8 cellular contexts compared by ENCODE assay signal in the genomic region with DNA sequence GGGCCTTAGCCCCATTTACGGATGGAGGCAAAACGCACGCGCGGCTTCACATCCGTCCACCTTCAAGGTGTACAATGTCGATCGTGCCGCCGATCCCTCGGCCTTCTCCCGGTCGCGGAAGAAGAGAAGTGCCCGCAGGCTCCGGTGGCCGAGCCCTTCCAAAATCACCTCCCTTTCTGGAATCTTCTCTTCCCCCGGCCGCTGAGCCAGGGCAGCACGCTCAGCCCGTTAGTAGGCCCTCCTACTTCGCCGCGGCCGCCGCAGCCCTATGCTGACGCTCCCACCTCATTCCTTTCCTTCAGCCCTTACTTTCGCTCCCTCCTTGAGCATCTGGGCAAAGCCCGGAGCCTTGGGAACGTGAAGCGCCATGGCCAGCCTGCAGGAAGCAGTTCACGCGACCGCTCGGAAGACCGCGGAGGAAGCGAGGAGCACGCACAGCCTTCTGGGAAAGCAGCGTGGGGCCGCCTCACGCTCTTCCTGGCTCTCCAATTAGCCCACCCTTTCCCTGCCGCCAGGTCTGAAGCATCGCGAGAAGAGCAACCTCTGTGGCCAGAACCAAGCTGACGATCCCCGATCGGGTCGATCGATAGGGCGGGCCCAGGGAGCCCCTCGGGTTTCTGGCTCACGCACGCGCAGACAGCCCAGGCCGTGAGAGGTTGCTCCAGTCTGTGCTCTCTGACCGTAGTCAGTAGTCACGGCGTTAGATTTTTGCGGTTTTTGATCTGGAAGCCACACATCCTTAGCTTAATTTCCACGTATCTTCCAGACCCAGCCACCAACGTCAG. TPM values are rescaled to one million over a fixed set of nuclear protein-coding genes. Genes with fewer than 3 reads are reported as not detected.
DNase-seq lines count a peak whose midpoint lies in the region; ATAC-seq, FAIRE-seq and TF ChIP-seq lines count a peak whose summit lies in the region.

TSS of gene CCT8 (minus strand) at position 427 of the 785 bp plus-strand sequence. CDS start at position 369, 58 bp downstream.

- H3K4ac ChIP-seq in trophoblast cell (ENCODE audit: low read depth, low read length): peak within 1 kb of the TSS; percentile 84

- H3K4me3 ChIP-seq in adrenal gland (peak within 1 kb of the TSS; percentile 46 to 97 (median 82)), trophoblast cell (ENCODE audit: low read depth, low read length) (peak within 1 kb of the TSS; percentile 97), transverse colon (peak within 1 kb of the TSS; percentile 48 to 92 (median 90))

- peaks cover 15% of the 10 kb centered on the region for H3K79me2 ChIP-seq in trophoblast cell (ENCODE audit: control insufficient read depth, insufficient read depth, low read length, poor library complexity)

- peak within 1 kb of the TSS; percentile 39 for H2BK120ac ChIP-seq in trophoblast cell (ENCODE audit: insufficient read depth, low read length, poor library complexity)

- H3K4me2 ChIP-seq in trophoblast cell (ENCODE audit: low read length): peak within 1 kb of the TSS; percentile 84

- TF ChIP-seq CTCF in adrenal gland (IDR thresholded peaks at IDR 0.05) (no peak), transverse colon (IDR thresholded peaks at IDR 0.05) (no peak)

- H2AFZ ChIP-seq in trophoblast cell (ENCODE audit: insufficient read depth, low read length, poor library complexity): peak within 1 kb of the TSS; percentile 92

- H4K8ac ChIP-seq in trophoblast cell (ENCODE audit: low read depth, low read length): peak within 1 kb of the TSS; percentile 97

- intact Hi-C loops in adrenal gland (cut with DNase I): no loop called here
- intact Hi-C loops in cardiac septum (cut with DNase I): loop anchor here (2.0 to 5.0 kb wide), 2 partner anchors 51 to 71 kb away; partner anchors contain the start of gene USP16
- intact Hi-C loops in transverse colon (cut with DNase I; ENCODE audit: low total_unique reads): no loop called here

- H3K9me3 ChIP-seq in adrenal gland (replicated peaks in 1 of 3) (no peaks in the 10 kb centered on the region), trophoblast cell (ENCODE audit: insufficient read depth, low read depth, low read length) (no peaks in the 10 kb centered on the region), transverse colon (no peaks in the 10 kb centered on the region)

- no peak within 1 kb of the TSS for H3K23ac ChIP-seq in trophoblast cell (ENCODE audit: low read length)

- FAIRE-seq in GM12892 (lab: Jason Lieb, UNC): peak; percentile 95

- H3K27ac ChIP-seq in adrenal gland: peak within 1 kb of the TSS; percentile 76 to 97 (median 94)
- H3K27ac ChIP-seq in trophoblast cell (ENCODE audit: low read depth, low read length): peak within 1 kb of the TSS; percentile 67
- H3K27ac ChIP-seq in transverse colon: peak within 1 kb of the TSS; percentile 88 to 95 (median 92)

- peak within 1 kb of the TSS; percentile 60 for H2BK5ac ChIP-seq in trophoblast cell (ENCODE audit: low read depth, low read length, poor library complexity)

- H2BK12ac ChIP-seq in trophoblast cell (ENCODE audit: low read length): no peak within 1 kb of the TSS

- H3K9ac ChIP-seq in trophoblast cell (ENCODE audit: low read length): peak within 1 kb of the TSS; percentile 96

- in situ Hi-C loops in transverse colon (cut with MboI; ENCODE audit: low pct_ligation_motif_present in 1 of 4, low pct_unique_long_range_greater_than_20kb in 1 of 4, low sequenced_read_pairs in 3 of 4): no loop called here

- peak within 1 kb of the TSS; percentile 84 for H4K91ac ChIP-seq in trophoblast cell (ENCODE audit: low read depth, low read length)

- no peaks in the 10 kb centered on the region for H3K27me3 ChIP-seq in adrenal gland
- no peaks in the 10 kb centered on the region for H3K27me3 ChIP-seq in trophoblast cell (ENCODE audit: insufficient read depth, low read length)
- no peaks in the 10 kb centered on the region for H3K27me3 ChIP-seq in transverse colon

- peak; percentile 72 for DNase-seq in GM12892 (ENCODE audit: insufficient read length)
- DNase-seq in NCI-H146 (lab: John Stamatoyannopoulos, UW): peak; percentile 96
- DNase-seq in T-helper 1 cell: peak; percentile 98 to 99 (median 98)
- peak; percentile 99 to 100 (median 99) for DNase-seq in adrenal gland
- DNase-seq in cardiac septum (ENCODE audit: low spot score): peak; percentile 99
- peak; percentile 100 for DNase-seq in trophoblast cell
- DNase-seq in transverse colon: peak; percentile 99

- H4K12ac ChIP-seq in trophoblast cell (ENCODE audit: low read depth, low read length): peak within 1 kb of the TSS; percentile 95

- H3K4me1 ChIP-seq in adrenal gland (replicated peaks in 1 of 2): peaks cover 18 to 39% of the 10 kb centered on the region in 2 donors
- peaks cover 0 to 2% of the 10 kb centered on the region in 2 experiments for H3K4me1 ChIP-seq in trophoblast cell (ENCODE audit: control insufficient read depth in 1 of 2, insufficient read depth in 2 of 2, low read length in 2 of 2)
- H3K4me1 ChIP-seq in transverse colon: peaks cover 18 to 39% (median 24%) of the 10 kb centered on the region in 4 donors

- peaks cover 0 to 14% of the 10 kb centered on the region in 2 donors for H3K36me3 ChIP-seq in adrenal gland (replicated peaks in 1 of 2)
- peaks cover 2 to 4% of the 10 kb centered on the region in 2 experiments for H3K36me3 ChIP-seq in trophoblast cell (ENCODE audit: control insufficient read depth in 1 of 2, insufficient read depth in 2 of 2, low read length in 2 of 2)
- peaks cover 0 to 13% (median 6%) of the 10 kb centered on the region in 4 donors for H3K36me3 ChIP-seq in transverse colon

- peak within 1 kb of the TSS; percentile 1 for H2AK5ac ChIP-seq in trophoblast cell (ENCODE audit: low read length)

- peak; percentile 99 for TF ChIP-seq POLR2A in GM12892 (IDR thresholded peaks at IDR 0.05; ENCODE audit: low read depth, low read length)
- TF ChIP-seq POLR2A in adrenal gland (IDR thresholded peaks at IDR 0.05): peak; percentile 62 to 92
- peak; percentile 87 for TF ChIP-seq POLR2A in transverse colon (IDR thresholded peaks at IDR 0.05)

- peaks cover 8% of the 10 kb centered on the region for H3K79me1 ChIP-seq in trophoblast cell (ENCODE audit: low read length)

- 0 to 1% (median 0%) methylated on average over 37 to 62 of the region's 62 CpGs for WGBS in adrenal gland, 4 donors
- WGBS in trophoblast cell (ENCODE audit: extremely low coverage, insufficient coverage, insufficient read length): no CpG with 5 or more reads among the region's 62 CpGs
- WGBS in transverse colon (ENCODE audit: low coverage in 1 of 2), 2 donors: 1% methylated on average over 54 of the region's 62 CpGs; no CpG with 5 or more reads in 1 of the 2 donors

- peak within 1 kb of the TSS; percentile 84 for H3K18ac ChIP-seq in trophoblast cell (ENCODE audit: low read length)

- no peak for TF ChIP-seq EP300 in transverse colon (IDR thresholded peaks at IDR 0.05; ENCODE audit: low read depth)

- peak; percentile 89 for ATAC-seq in HG02852 (IDR thresholded peaks at IDR 0.05; ENCODE audit: unreplicated experiment)

- peak within 1 kb of the TSS; percentile 87 for H3K14ac ChIP-seq in trophoblast cell (ENCODE audit: low read length)

RNA-seq across cellular contexts. Expression of gene CCT8, which starts in this region (rescaled TPM):
- 373 TPM for polyA plus RNA-seq in GM12892 (2012; ENCODE audit: missing spikeins)
- total RNA-seq in adrenal gland (100 to 1,000 TPM; 136 to 225 (median 154) TPM), cardiac septum (116 TPM), transverse colon (100 to 1,000 TPM in 1 of 4 donors, 10 to 100 TPM in 3; 44.1 to 106 (median 63.4) TPM)
- 100 to 1,000 TPM; 108 to 382 (median 210) TPM for polyA plus RNA-seq in adrenal gland
- 204 and 209 TPM in 2 replicates for polyA plus RNA-seq in trophoblast cell (2013)

Comparison
In these comparisons a context has a peak if more than half of its experiments do, and no peak if none do; other contexts are left out.
1. Peak in every context shown above with its lines: DNase-seq, ATAC-seq, H3K4me3 ChIP-seq and H3K27ac ChIP-seq.